1 cellular context compared by ENCODE assay signal in the genomic region with DNA sequence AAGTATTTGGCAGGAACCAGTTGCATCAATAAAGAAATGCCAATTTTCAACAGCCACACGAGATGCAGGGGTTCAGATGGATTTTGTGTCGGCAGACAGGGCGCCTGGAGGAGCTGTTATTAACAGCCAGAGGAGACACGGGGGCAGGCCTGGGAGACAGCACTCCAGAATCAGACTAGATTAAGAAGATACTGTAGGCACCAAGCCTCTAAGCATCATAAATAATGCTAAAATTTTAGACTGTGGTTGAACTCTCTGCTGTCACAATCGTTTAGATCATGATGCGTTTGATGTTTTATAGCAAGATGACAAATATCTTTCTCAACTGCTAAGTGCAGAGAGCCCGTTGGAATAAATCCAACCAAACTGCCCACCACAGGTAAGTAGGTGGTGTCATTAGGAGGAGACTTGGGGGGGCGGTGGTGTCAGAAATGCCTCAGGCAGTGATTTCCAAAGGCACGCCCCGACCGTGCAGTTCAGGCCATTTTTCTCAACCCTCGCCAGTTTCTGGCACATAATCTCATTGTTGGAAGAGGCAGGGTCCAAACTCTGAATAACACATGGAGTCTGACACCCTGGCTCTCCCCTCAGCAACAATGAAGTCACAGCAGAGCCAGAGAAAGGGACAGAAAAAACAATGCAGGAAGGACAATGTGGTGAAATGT.
TF ChIP-seq lines count a peak whose summit lies in the region.

No MANE protein-coding gene starts in this region.

TF ChIP-seq in liver, 16 proteins besides CTCF, POLR2A, EP300 and RAD21 (continued from another document):
- TF ChIP-seq, protein P1, sequence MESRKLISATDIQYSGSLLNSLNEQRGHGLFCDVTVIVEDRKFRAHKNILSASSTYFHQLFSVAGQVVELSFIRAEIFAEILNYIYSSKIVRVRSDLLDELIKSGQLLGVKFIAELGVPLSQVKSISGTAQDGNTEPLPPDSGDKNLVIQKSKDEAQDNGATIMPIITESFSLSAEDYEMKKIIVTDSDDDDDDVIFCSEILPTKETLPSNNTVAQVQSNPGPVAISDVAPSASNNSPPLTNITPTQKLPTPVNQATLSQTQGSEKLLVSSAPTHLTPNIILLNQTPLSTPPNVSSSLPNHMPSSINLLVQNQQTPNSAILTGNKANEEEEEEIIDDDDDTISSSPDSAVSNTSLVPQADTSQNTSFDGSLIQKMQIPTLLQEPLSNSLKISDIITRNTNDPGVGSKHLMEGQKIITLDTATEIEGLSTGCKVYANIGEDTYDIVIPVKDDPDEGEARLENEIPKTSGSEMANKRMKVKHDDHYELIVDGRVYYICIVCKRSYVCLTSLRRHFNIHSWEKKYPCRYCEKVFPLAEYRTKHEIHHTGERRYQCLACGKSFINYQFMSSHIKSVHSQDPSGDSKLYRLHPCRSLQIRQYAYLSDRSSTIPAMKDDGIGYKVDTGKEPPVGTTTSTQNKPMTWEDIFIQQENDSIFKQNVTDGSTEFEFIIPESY (IDR thresholded peaks at IDR 0.05) = no peak
- no peak for TF ChIP-seq HNF4G (IDR thresholded peaks at IDR 0.05)
